In the genomic region with DNA sequence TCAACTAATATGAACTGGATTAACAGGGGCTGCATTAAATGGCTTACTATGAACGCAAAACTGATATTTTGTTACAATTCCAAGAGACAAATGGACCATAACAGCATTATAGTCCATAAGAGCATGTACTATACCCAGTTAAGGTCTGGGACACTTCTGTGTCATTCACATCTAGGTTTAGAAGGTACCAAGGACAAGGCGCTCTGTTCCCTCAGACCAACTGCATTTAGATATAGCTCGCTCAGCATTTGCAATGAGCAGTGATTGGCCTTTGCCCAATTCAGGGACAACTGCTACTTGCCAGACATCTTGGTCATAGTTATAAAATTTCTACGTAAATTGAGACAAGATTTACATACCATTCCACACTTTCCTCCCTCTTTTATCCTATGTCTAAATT, we compare ENCODE assay signal across 8 cellular contexts.
"Had no signal": no experiment of that assay in that cellular context is flagged by ENCODE, and none has a peak within 500 bp of the region (broad histone marks: within the 10 kb centered on the region; RNA-seq: fewer than 3 reads in every experiment).

No MANE protein-coding gene starts in this region.

- FAIRE-seq: G401.6, GM12878, GM12891, GM12892, GM18507, GM19239 had no signal

- H3K4me3 ChIP-seq: GM12878 had no signal

- ATAC-seq: GM12878 had no signal

- DNase-seq: GDM1, GF-D8 had no signal
